In genomic region chr12:57456145-57456700, GRCh38 we compare ENCODE assay signal across 9 cellular contexts. TPM values are rescaled to one million over a fixed set of nuclear protein-coding genes. Genes with fewer than 3 reads are reported as not detected.
DNase-seq lines count a peak whose midpoint lies in the region; ATAC-seq, FAIRE-seq and TF ChIP-seq lines count a peak whose summit lies in the region.
"Had no signal": no experiment of that assay in that cellular context is flagged by ENCODE, and none has a peak within 500 bp of the region (broad histone marks: within the 10 kb centered on the region; RNA-seq: fewer than 3 reads in every experiment).

No MANE protein-coding gene starts in this region.

- peak; percentile 87 for FAIRE-seq in GM12878 (lab: Jason Lieb, UNC)
- FAIRE-seq: colon had no signal

- 0 out of 2 replicates have a peak, but pooled peaks have one; percentile 17 for TF ChIP-seq POLR2A in GM12878 (IDR thresholded peaks at IDR 0.05; ENCODE audit: low read depth, low read length)

- TF ChIP-seq RAD21 in GM12878 (IDR thresholded peaks at IDR 0.05; ENCODE audit: insufficient read depth, low read depth, low read length), result peak; percentile 47
- TF ChIP-seq RAD21 in liver (IDR thresholded peaks at IDR 0.05), result peak; percentile 57 to 75

- intact Hi-C loops in Panc1 (cut with micrococcal nuclease; ENCODE audit: unreplicated experiment) (loop anchor here (5.0 kb wide), 1 partner anchor 166 kb away; no protein-coding TSS in a partner anchor), GM12878 (cut with micrococcal nuclease; ENCODE audit: unreplicated experiment) (loop anchor here (5.0 kb wide), 1 partner anchor 166 kb away; no protein-coding TSS in a partner anchor)

- H3K9ac ChIP-seq in GM12878 (ENCODE audit: control insufficient read depth, insufficient read depth, low read length) (peak overlapping the region; percentile 40; the same call in 1 of the 2 replicates), liver (ENCODE audit: low read depth in 1 of 2, low read length in 2 of 2) (peak overlapping the region; percentile 60 to 96)

- CTCF ChIA-PET in Panc1 (lab: Charles Lee) (interaction anchor here (0.6 to 1.8 kb wide), 6 partner anchors 34 to 243 kb away, joined by 3 to 22 read pairs (median 6); no protein-coding TSS in a partner anchor), GM12878 (lab: Yijun Ruan, JAX) (interaction anchor here (0.6 to 11.0 kb wide), 35 partner anchors 12 to 1096 kb away, joined by 3 to 540 read pairs (median 5); partner anchors contain the start of genes ARHGAP9, DDIT3, INHBC and PIP4K2C)

- H3K36me3 ChIP-seq in Panc1 (ENCODE audit: control insufficient read depth, insufficient read depth, low read length), result no peaks in the 10 kb centered on the region
- no peaks in the 10 kb centered on the region for H3K36me3 ChIP-seq in GM12878 (ENCODE audit: control insufficient read depth in 2 of 2, insufficient read depth in 2 of 2, low read length in 1 of 2)
- no peaks in the 10 kb centered on the region for H3K36me3 ChIP-seq in liver (ENCODE audit: control insufficient read depth in 4 of 4, insufficient read depth in 3 of 4, low read depth in 1 of 4, low read length in 3 of 4)

- H2AFZ ChIP-seq in GM12878 (ENCODE audit: control insufficient read depth, low read depth, low read length), result peak overlapping the region; percentile 89

- no peak overlapping the region for H3K4me3 ChIP-seq in Panc1 (ENCODE audit: low read depth in 2 of 2, low read length in 2 of 2)
- no peak overlapping the region for H3K4me3 ChIP-seq in GM12878
- H3K4me3 ChIP-seq in liver (ENCODE audit: low read depth in 1 of 3, low read length in 3 of 3), result peak overlapping the region; percentile 67 to 92 (median 77)

- 33% methylated on average over 15 of the region's 15 CpGs for WGBS in GM12878 (ENCODE audit: insufficient coverage, insufficient replicate concordance, low lambda C conversion rate, missing lambda C conversion rate)
- 15% methylated on average over 15 of the region's 15 CpGs for WGBS in liver

- H3K4me1 ChIP-seq in Panc1 (ENCODE audit: control insufficient read depth, insufficient read depth, low read length) (peaks cover 15% of the 10 kb centered on the region), GM12878 (ENCODE audit: control insufficient read depth, insufficient read depth, low read length) (peaks cover 21% of the 10 kb centered on the region), liver (ENCODE audit: control insufficient read depth in 4 of 4, insufficient read depth in 4 of 4, low read length in 3 of 4) (peaks cover 14 to 51% (median 28%) of the 10 kb centered on the region in 4 donors)

- no peaks in the 10 kb centered on the region for H3K27me3 ChIP-seq in Panc1 (ENCODE audit: control insufficient read depth, insufficient read depth, low read length)
- 0 out of 4 replicates have a peak, but pooled peaks cover 0 to 4% of the 10 kb centered on the region in 2 experiments for H3K27me3 ChIP-seq in GM12878 (replicated peaks in 1 of 2; ENCODE audit: control insufficient read depth in 2 of 2, insufficient read depth in 2 of 2, low read length in 1 of 2)
- no peaks in the 10 kb centered on the region for H3K27me3 ChIP-seq in liver (ENCODE audit: control insufficient read depth in 4 of 4, insufficient read depth in 4 of 4, low read length in 3 of 4)

- SMC1A ChIA-PET in GM12878 (lab: Charles Lee; ENCODE audit: uncharacterized antibody, unreplicated experiment), result interaction anchor here (0.6 to 7.6 kb wide), 19 partner anchors 14 to 214 kb away, joined by 3 to 226 read pairs (median 3); partner anchors contain the start of genes DDIT3 and INHBC

- BruUV-seq in Panc1 (replicated peaks; lab: Mats Ljungman, UMichigan) (no TSS peak), GM12878 (replicated peaks; lab: Mats Ljungman, UMichigan) (no TSS peak)

- DNase-seq in activated CD4-positive, CD25-positive, alpha-beta regulatory T cell treated with anti-CD3 and anti-CD28 coated beads, Interleukin-2, amount 50 U/mL, for 72 hours, result no peak
- DNase-seq in Panc1 (ENCODE audit: low read depth, low spot score) (no peak), GM12878 (ENCODE audit: low read depth, low spot score) (no peak), putamen (ENCODE audit: low spot score) (no peak)

- H3K27ac ChIP-seq in Panc1 (ENCODE audit: low read length) (no peak overlapping the region), GM12878 (ENCODE audit: control insufficient read depth, insufficient read depth) (no peak overlapping the region), liver (ENCODE audit: low read depth in 1 of 2, low read length in 2 of 2) (peak overlapping the region; percentile 94 to 96)

- POLR2A ChIA-PET in Panc1 (lab: Charles Lee), result no interaction called here
- POLR2A ChIA-PET in GM12878 (lab: Charles Lee), result interaction anchor here (0.5 to 6.1 kb wide), 10 partner anchors 11 to 205 kb away, joined by 3 to 29 read pairs (median 6); partner anchors contain the start of gene STAC3

- 0 out of 2 replicates have a peak, but pooled peaks cover 2% of the 10 kb centered on the region for H4K20me1 ChIP-seq in GM12878 (ENCODE audit: control insufficient read depth, insufficient read depth)

- in situ Hi-C loops in Panc1 (cut with HindIII; ENCODE audit: low pct_unique_long_range_greater_than_20kb, low sequenced_read_pairs), result no loop called here
- in situ Hi-C loops in GM12878 (cut with MboI), result loop anchor here (5.0 to 10.0 kb wide), 2 partner anchors 141 to 194 kb away; no protein-coding TSS in a partner anchor

- H3K4me2 ChIP-seq in GM12878 (ENCODE audit: control insufficient read depth, insufficient read depth), result peak overlapping the region; percentile 75

- no peaks in the 10 kb centered on the region for H3K79me2 ChIP-seq in GM12878 (ENCODE audit: control insufficient read depth, insufficient read depth, low read length)

- no peaks in the 10 kb centered on the region for H3K9me3 ChIP-seq in Panc1 (ENCODE audit: control insufficient read depth, insufficient read depth, low read depth, low read length)
- H3K9me3 ChIP-seq in GM12878 (replicated peaks; ENCODE audit: control insufficient read depth, insufficient read depth, low read length), result no peaks in the 10 kb centered on the region
- no peaks in the 10 kb centered on the region for H3K9me3 ChIP-seq in liver (ENCODE audit: control insufficient read depth in 4 of 4, low read length in 3 of 4)

- peak; percentile 89 for TF ChIP-seq CTCF in Panc1 (IDR thresholded peaks at IDR 0.05)
- peak; percentile 72 to 83 (median 80) for TF ChIP-seq CTCF in GM12878 (IDR thresholded peaks at IDR 0.05 in 2 of 3, conservative IDR thresholded peaks at IDR 0.05 in 1 of 3; ENCODE audit: control insufficient read depth in 2 of 3, extremely low read depth in 1 of 3, insufficient read depth in 1 of 3, low read depth in 3 of 3, low read length in 3 of 3)
- peak; percentile 42 for TF ChIP-seq CTCF in liver (IDR thresholded peaks at IDR 0.05; ENCODE audit: low read depth, low read length, missing input control)

- peak; percentile 26 to 46 for ATAC-seq in activated CD4-positive, CD25-positive, alpha-beta regulatory T cell treated with anti-CD3 and anti-CD28 coated beads, Interleukin-2, amount 50 U/mL, for 24 hours
- ATAC-seq in HG03159 (IDR thresholded peaks at IDR 0.05; ENCODE audit: unreplicated experiment), result peak; percentile 39
- peak; percentile 36; the same call in 1 of the 2 replicates for ATAC-seq in Panc1
- ATAC-seq in GM12878, result peak; percentile 55
- ATAC-seq in HG03045 (IDR thresholded peaks at IDR 0.05; ENCODE audit: unreplicated experiment), result no peak

- RAD21 ChIA-PET in GM12878 (lab: Charles Lee; ENCODE audit: unreplicated experiment), result interaction anchor here (0.9 to 6.8 kb wide), 13 partner anchors 6 to 243 kb away, joined by 3 to 224 read pairs (median 10); partner anchors contain the start of gene STAC3

- TF ChIP-seq EP300 in GM12878 (IDR thresholded peaks at IDR 0.05; ENCODE audit: borderline replicate concordance in 1 of 2, control insufficient read depth in 1 of 2, low read depth in 2 of 2, low read length in 2 of 2), result no peak

RNA-seq across cellular contexts. Expression of gene INHBE, which starts 1.1 kb away (rescaled TPM):
- total RNA-seq in Panc1 (2021; ENCODE audit: unreplicated experiment), result 0.59 TPM
- 0.35 TPM for polyA plus RNA-seq in Panc1 (2012; ENCODE audit: insufficient read length)
- 0.79 and 1.3 TPM in 2 replicates for total RNA-seq in GM12878 (2013; cell fraction: nucleolus; rRNA removed)
- 0.51 and 1.5 TPM in 2 replicates for total RNA-seq in GM12878 (2014; rRNA removed)
- 0.36 and 0.78 TPM in 2 replicates for total RNA-seq in GM12878 (2014; rRNA removed; fragmentation: Illumina TruSeq; extraction: Trizol)
- 0.64 and 0.77 TPM in 2 replicates for total RNA-seq in GM12878 (2021)
- 0.16 TPM for polyA plus RNA-seq in GM12878 (2011; ENCODE audit: low read depth)
- polyA plus RNA-seq in GM12878 (2011; rRNA removed), result 2.2 and 2.5 TPM in 2 replicates
- 3.1 and 4.4 TPM in 2 replicates for polyA plus RNA-seq in GM12878 (2011; cell fraction: cytosol; rRNA removed)
- polyA plus RNA-seq in GM12878 (2011; cell fraction: nucleus; rRNA removed), result 1.3 and 1.9 TPM in 2 replicates
- 0.12 and 0.73 TPM in 2 replicates for polyA plus RNA-seq in GM12878 (2012)
- polyA plus RNA-seq in GM12878 (2014; fragmentation: Illumina TruSeq; extraction: Trizol), result 0.38 and 0.70 TPM in 2 replicates
- under 1 TPM; 0.13 to 0.18 TPM for polyA plus RNA-seq in GM12878 (2014; fragmentation: Nextera tagmentation; extraction: Ambion mirVana)
- polyA plus RNA-seq in GM12878 (2014; rRNA removed), result 0.58 and 1.9 TPM in 2 replicates
- under 1 TPM; 0.09 to 0.14 TPM for polyA plus RNA-seq in GM12878 (2016; fragmentation: Nextera tagmentation; extraction: Ambion mirVana)
- 2.8 and 6.2 TPM in 2 replicates for polyA minus RNA-seq in GM12878 (2011; rRNA and poly(A)+ RNA removed)
- 1.6 and 2.0 TPM in 2 replicates for polyA minus RNA-seq in GM12878 (2011; cell fraction: cytosol; rRNA and poly(A)+ RNA removed)
- polyA minus RNA-seq in GM12878 (2011; cell fraction: nucleus; rRNA and poly(A)+ RNA removed), result 3.5 and 6.3 TPM in 2 replicates
- 100 to 1,000 TPM in 1 of 2 donors, 10 to 100 TPM in 1; 17.6 to 181 TPM for total RNA-seq in liver
- 100 to 1,000 TPM in 1 of 2 donors, 10 to 100 TPM in 1; 82.5 to 137 TPM for polyA plus RNA-seq in liver

RNA-seq across cellular contexts. Expression of gene GLI1, which starts 3.4 kb away (rescaled TPM):
- total RNA-seq in Panc1 (2021; ENCODE audit: unreplicated experiment) (6.5 TPM), GM12878 (2014; rRNA removed) (0.71 and 1.0 TPM in 2 replicates), GM12878 (2014; rRNA removed; fragmentation: Illumina TruSeq; extraction: Trizol) (0.31 and 0.32 TPM in 2 replicates), GM12878 (2021) (1.1 and 1.2 TPM in 2 replicates), liver (under 1 TPM; 0.09 to 0.25 TPM)
- polyA plus RNA-seq in Panc1 (2012; ENCODE audit: insufficient read length), result 7.7 TPM
- total RNA-seq in GM12878 (2013; cell fraction: nucleolus; rRNA removed), result 0.51 and 0.69 TPM in 2 replicates
- 0.33 TPM for polyA plus RNA-seq in GM12878 (2011; ENCODE audit: low read depth)
- polyA plus RNA-seq in GM12878 (2011; rRNA removed) (0.97 and 1.2 TPM in 2 replicates), GM12878 (2014; fragmentation: Illumina TruSeq; extraction: Trizol) (0.32 and 0.79 TPM in 2 replicates), GM12878 (2014; fragmentation: Nextera tagmentation; extraction: Ambion mirVana) (under 1 TPM; 0.32 to 0.46 TPM), GM12878 (2014; rRNA removed) (0.53 and 1.4 TPM in 2 replicates), GM12878 (2016; fragmentation: Nextera tagmentation; extraction: Ambion mirVana) (under 1 TPM; 0.27 to 0.82 TPM), liver (under 1 TPM; 0.23 to 0.44 TPM)
- 0.96 and 1.5 TPM in 2 replicates for polyA plus RNA-seq in GM12878 (2011; cell fraction: cytosol; rRNA removed)
- polyA plus RNA-seq in GM12878 (2011; cell fraction: nucleus; rRNA removed), result 4.4 and 6.4 TPM in 2 replicates
- polyA plus RNA-seq in GM12878 (2012), result 0.19 and 0.28 TPM in 2 replicates
- polyA minus RNA-seq in GM12878 (2011; rRNA and poly(A)+ RNA removed), result 0.98 and 1.5 TPM in 2 replicates
- polyA minus RNA-seq in GM12878 (2011; cell fraction: cytosol; rRNA and poly(A)+ RNA removed), result 0.31 TPM in 1 of 2 replicates, not detected in the other
- 0.38 and 0.97 TPM in 2 replicates for polyA minus RNA-seq in GM12878 (2011; cell fraction: nucleus; rRNA and poly(A)+ RNA removed)

RNA-seq across cellular contexts. Expression of gene INHBC, which starts 21.6 kb away (rescaled TPM):
- total RNA-seq in Panc1 (2021; ENCODE audit: unreplicated experiment) (not detected), GM12878 (2014; rRNA removed) (not detected in 2 replicates), GM12878 (2014; rRNA removed; fragmentation: Illumina TruSeq; extraction: Trizol) (not detected in 2 replicates), GM12878 (2021) (0.13 and 0.16 TPM in 2 replicates), liver (100 to 1,000 TPM in 1 of 2 donors, 1 to 10 TPM in 1; 2.8 to 102 TPM)
- not detected for polyA plus RNA-seq in Panc1 (2012; ENCODE audit: insufficient read length)
- 0.39 TPM in 1 of 2 replicates, not detected in the other for total RNA-seq in GM12878 (2013; cell fraction: nucleolus; rRNA removed)
- polyA plus RNA-seq in GM12878 (2011; ENCODE audit: low read depth), result 0.12 TPM
- polyA plus RNA-seq in GM12878 (2011; rRNA removed) (0.10 TPM in 2 replicates), GM12878 (2014; fragmentation: Illumina TruSeq; extraction: Trizol) (0.14 and 0.22 TPM in 2 replicates), GM12878 (2014; fragmentation: Nextera tagmentation; extraction: Ambion mirVana) (under 1 TPM in 1 of 2 experiments, not detected in 1; 0.04 TPM), GM12878 (2014; rRNA removed) (0.14 and 0.22 TPM in 2 replicates), GM12878 (2016; fragmentation: Nextera tagmentation; extraction: Ambion mirVana) (not detected), liver (100 to 1,000 TPM in 1 of 2 donors, 10 to 100 TPM in 1; 71.0 to 134 TPM)
- 0.13 and 0.24 TPM in 2 replicates for polyA plus RNA-seq in GM12878 (2011; cell fraction: cytosol; rRNA removed)
- 0.16 TPM in 2 replicates for polyA plus RNA-seq in GM12878 (2011; cell fraction: nucleus; rRNA removed)
- polyA plus RNA-seq in GM12878 (2012), result 0.12 and 0.17 TPM in 2 replicates
- polyA minus RNA-seq in GM12878 (2011; rRNA and poly(A)+ RNA removed), result 0.22 TPM in 1 of 2 replicates, not detected in the other
- not detected in 2 replicates for polyA minus RNA-seq in GM12878 (2011; cell fraction: cytosol; rRNA and poly(A)+ RNA removed)
- polyA minus RNA-seq in GM12878 (2011; cell fraction: nucleus; rRNA and poly(A)+ RNA removed), result 0.24 and 0.57 TPM in 2 replicates

RNA-seq across cellular contexts. Expression of gene ARHGAP9, which starts 23.4 kb away (rescaled TPM):
- total RNA-seq in Panc1 (2021; ENCODE audit: unreplicated experiment) (0.92 TPM), GM12878 (2014; rRNA removed) (78.1 and 79.8 TPM in 2 replicates), GM12878 (2014; rRNA removed; fragmentation: Illumina TruSeq; extraction: Trizol) (47.3 and 51.7 TPM in 2 replicates), GM12878 (2021) (101 and 102 TPM in 2 replicates), liver (10 to 100 TPM in 1 of 2 donors, 1 to 10 TPM in 1; 7.7 to 12.0 TPM)
- polyA plus RNA-seq in Panc1 (2012; ENCODE audit: insufficient read length), result 0.22 TPM
- total RNA-seq in GM12878 (2013; cell fraction: nucleolus; rRNA removed), result 37.8 and 38.9 TPM in 2 replicates
- polyA plus RNA-seq in GM12878 (2011; ENCODE audit: low read depth), result 72.3 TPM
- polyA plus RNA-seq in GM12878 (2011; rRNA removed) (42.5 and 68.9 TPM in 2 replicates), GM12878 (2014; fragmentation: Illumina TruSeq; extraction: Trizol) (63.7 and 89.0 TPM in 2 replicates), GM12878 (2014; fragmentation: Nextera tagmentation; extraction: Ambion mirVana) (10 to 100 TPM; 19.5 to 75.6 TPM), GM12878 (2014; rRNA removed) (98.7 and 106 TPM in 2 replicates), GM12878 (2016; fragmentation: Nextera tagmentation; extraction: Ambion mirVana) (10 to 100 TPM; 71.1 to 81.3 TPM), liver (1 to 10 TPM; 3.0 to 6.5 TPM)
- polyA plus RNA-seq in GM12878 (2011; cell fraction: cytosol; rRNA removed), result 45.6 and 45.9 TPM in 2 replicates
- 245 and 345 TPM in 2 replicates for polyA plus RNA-seq in GM12878 (2011; cell fraction: nucleus; rRNA removed)
- 80.4 and 88.1 TPM in 2 replicates for polyA plus RNA-seq in GM12878 (2012)
- 24.9 and 34.8 TPM in 2 replicates for polyA minus RNA-seq in GM12878 (2011; rRNA and poly(A)+ RNA removed)
- 20.1 and 23.3 TPM in 2 replicates for polyA minus RNA-seq in GM12878 (2011; cell fraction: cytosol; rRNA and poly(A)+ RNA removed)
- 35.5 and 59.9 TPM in 2 replicates for polyA minus RNA-seq in GM12878 (2011; cell fraction: nucleus; rRNA and poly(A)+ RNA removed)

RNA-seq across cellular contexts. Expression of gene R3HDM2, which starts 25.4 kb away (rescaled TPM):
- total RNA-seq in Panc1 (2021; ENCODE audit: unreplicated experiment) (56.5 TPM), GM12878 (2014; rRNA removed) (11.7 TPM in 2 replicates), GM12878 (2014; rRNA removed; fragmentation: Illumina TruSeq; extraction: Trizol) (10.8 and 12.0 TPM in 2 replicates), GM12878 (2021) (24.9 and 26.1 TPM in 2 replicates), liver (10 to 100 TPM in 1 of 2 donors, 1 to 10 TPM in 1; 7.4 to 28.9 TPM)
- polyA plus RNA-seq in Panc1 (2012; ENCODE audit: insufficient read length), result 54.2 TPM
- 40.4 and 55.4 TPM in 2 replicates for total RNA-seq in GM12878 (2013; cell fraction: nucleolus; rRNA removed)
- polyA plus RNA-seq in GM12878 (2011; ENCODE audit: low read depth), result 12.4 TPM
- polyA plus RNA-seq in GM12878 (2011; rRNA removed) (12.4 and 13.9 TPM in 2 replicates), GM12878 (2014; fragmentation: Illumina TruSeq; extraction: Trizol) (17.2 and 23.0 TPM in 2 replicates), GM12878 (2014; fragmentation: Nextera tagmentation; extraction: Ambion mirVana) (1 to 10 TPM; 4.6 to 6.2 TPM), GM12878 (2014; rRNA removed) (13.9 and 15.3 TPM in 2 replicates), GM12878 (2016; fragmentation: Nextera tagmentation; extraction: Ambion mirVana) (1 to 10 TPM; 7.8 to 8.9 TPM), liver (10 to 100 TPM; 11.2 to 19.0 TPM)
- 11.7 and 12.3 TPM in 2 replicates for polyA plus RNA-seq in GM12878 (2011; cell fraction: cytosol; rRNA removed)
- 40.0 and 41.3 TPM in 2 replicates for polyA plus RNA-seq in GM12878 (2011; cell fraction: nucleus; rRNA removed)
- polyA plus RNA-seq in GM12878 (2012), result 17.9 and 18.6 TPM in 2 replicates
- 10.0 and 12.7 TPM in 2 replicates for polyA minus RNA-seq in GM12878 (2011; rRNA and poly(A)+ RNA removed)
- polyA minus RNA-seq in GM12878 (2011; cell fraction: cytosol; rRNA and poly(A)+ RNA removed), result 3.9 and 7.0 TPM in 2 replicates
- 9.7 and 17.4 TPM in 2 replicates for polyA minus RNA-seq in GM12878 (2011; cell fraction: nucleus; rRNA and poly(A)+ RNA removed)

Comparison
In these comparisons a context has a peak if more than half of its experiments do, and no peak if none do; other contexts are left out.
1. H3K27ac ChIP-seq: peak in liver (2 of 2); none in Panc1 (single experiment) and GM12878 (single experiment).
2. H3K4me3 ChIP-seq: peak in liver (3 of 3); none in Panc1 (0 of 2) and GM12878 (single experiment).
3. RNA of gene INHBE, which starts 1.1 kb away (total RNA-seq): 17.6 to 181 TPM in liver; 0.59 TPM in Panc1 (single experiment) and 0.36 to 1.5 TPM in GM12878; every median in the first group is over 4 times any median in the second.
4. Peak in every context shown above with its lines, with median percentiles within 50 percentile points of each other: CTCF ChIP-seq.